Comparison of ENCODE assay signal across 1 cellular context in genomic region chr21:23579573-23579972, GRCh38.
TF ChIP-seq lines count a peak whose summit lies in the region.

No MANE protein-coding gene starts in this region.

TF ChIP-seq in HepG2, 621 proteins besides CTCF, POLR2A, EP300 and RAD21 (continued from another document):
- TF ChIP-seq SOX13 (IDR thresholded peaks at IDR 0.05), result no peak
- TF ChIP-seq SOX13 (CRISPR knock-in tag; conservative IDR thresholded peaks at IDR 0.05 in 1 of 2, IDR thresholded peaks at IDR 0.05 in 1 of 2), result no peak
- TF ChIP-seq ZNF256 (CRISPR knock-in tag; conservative IDR thresholded peaks at IDR 0.05), result no peak
- TF ChIP-seq TIGD3 (CRISPR knock-in tag; IDR thresholded peaks at IDR 0.05; ENCODE audit: borderline replicate concordance), result no peak
- no peak for TF ChIP-seq ZNF678 (CRISPR knock-in tag; IDR thresholded peaks at IDR 0.05)
- peak; percentile 92 for TF ChIP-seq MAFF (IDR thresholded peaks at IDR 0.05; ENCODE audit: low read depth, low read length)
- TF ChIP-seq MNT (IDR thresholded peaks at IDR 0.05), result no peak
- no peak for TF ChIP-seq ZFP91 (CRISPR knock-in tag; IDR thresholded peaks at IDR 0.05; ENCODE audit: borderline replicate concordance)
- TF ChIP-seq MAFK (conservative IDR thresholded peaks at IDR 0.05 in 1 of 2, IDR thresholded peaks at IDR 0.05 in 1 of 2; ENCODE audit: low read length in 2 of 2), result peak; percentile 85 to 97
- no peak for TF ChIP-seq REXO4 (CRISPR knock-in tag; IDR thresholded peaks at IDR 0.05; ENCODE audit: borderline replicate concordance)
TF ChIP-seq in HepG2: peak in this region for 2.
